Comparison of ENCODE assay signal across 9 cellular contexts in genomic region chr11:102831128-102831708, GRCh38. TPM values are rescaled to one million over a fixed set of nuclear protein-coding genes. Genes with fewer than 3 reads are reported as not detected.
DNase-seq lines count a peak whose midpoint lies in the region; ATAC-seq and TF ChIP-seq lines count a peak whose summit lies in the region.
"Had no signal": no experiment of that assay in that cellular context is flagged by ENCODE, and none has a peak within 500 bp of the region (broad histone marks: within the 10 kb centered on the region; RNA-seq: fewer than 3 reads in every experiment).

No MANE protein-coding gene starts in this region.

- H3K36me3 ChIP-seq in mucosa of descending colon (ENCODE audit: low read depth), result no peaks in the 10 kb centered on the region

- peaks cover 8% of the 10 kb centered on the region for H3K9me3 Mint-ChIP-seq in HFFc6

- H3K4me1 ChIP-seq in mucosa of descending colon (ENCODE audit: low read depth), result no peaks in the 10 kb centered on the region

- peak overlapping the region; percentile 51 for H3K4me3 ChIP-seq in AG09309 (ENCODE audit: control insufficient read depth, low read depth, low read length)
- no peak overlapping the region for H3K4me3 ChIP-seq in mucosa of descending colon

- ATAC-seq in mucosa of descending colon, result peak; percentile 80
- no peak for ATAC-seq in HG03378 (IDR thresholded peaks at IDR 0.05; ENCODE audit: unreplicated experiment)
- ATAC-seq in GM19452 (IDR thresholded peaks at IDR 0.05; ENCODE audit: unreplicated experiment), result no peak

- H3K36me3 Mint-ChIP-seq in HFFc6 (ENCODE audit: low read depth), result peaks cover 5% of the 10 kb centered on the region; the same call in 1 of the 2 replicates

- peak overlapping the region; percentile 93 for H3K4me3 Mint-ChIP-seq in HFFc6

- peaks cover 52% of the 10 kb centered on the region for H3K4me1 Mint-ChIP-seq in HFFc6 (ENCODE audit: low read depth)

- no peaks in the 10 kb centered on the region for H3K9me3 ChIP-seq in mucosa of descending colon

- peak overlapping the region; percentile 84 for H3K27ac Mint-ChIP-seq in HFFc6

- intact Hi-C loops in mucosa of descending colon (cut with DNase I, micrococcal nuclease), result no loop called here

- DNase-seq in AG09309 (ENCODE audit: low read depth) (no peak), HFFc6 (peak; percentile 73), dermis blood vessel endothelial cell (peak; percentile 73), mucosa of descending colon (peak; percentile 63 to 69 (median 64)), T-helper 9 cell (no peak)
- DNase-seq in central memory CD4-positive, alpha-beta T cell, result no peak

- peak; percentile 90 for TF ChIP-seq CTCF in AG09309 (IDR thresholded peaks at IDR 0.05; ENCODE audit: control insufficient read depth, insufficient read depth, low read depth, low read length, missing control alignments)
- TF ChIP-seq CTCF in HFFc6 (IDR thresholded peaks at IDR 0.05), result peak; percentile 92
- no peak for TF ChIP-seq CTCF in mucosa of descending colon (IDR thresholded peaks at IDR 0.05)

- peaks cover 3% of the 10 kb centered on the region for H3K27me3 Mint-ChIP-seq in HFFc6 (ENCODE audit: insufficient read depth)

RNA-seq across cellular contexts. Expression of gene MMP3, which starts 12.2 kb away (rescaled TPM):
- 100 to 1,000 TPM in 1 of 6 experiments, 10 to 100 TPM in 5; 35.4 to 112 (median 42.1) TPM for total RNA-seq in HFFc6 (2021; fragmentation: NEBNext Ultra II Directional; extraction: Animal tissue kit (Norgen Biotek cat#: 25700))
- total RNA-seq in dermis blood vessel endothelial cell (not detected in 2 replicates), mucosa of descending colon (1 to 10 TPM in 1 of 3 donors, under 1 TPM in 1, not detected in 1; 0.47 to 1.3 TPM)
- total RNA-seq: glomerular endothelial cell had no signal

RNA-seq across cellular contexts. Expression of gene MMP1, which starts 33.3 kb away (rescaled TPM):
- 1,000 to 10,000 TPM in 4 of 6 experiments, 100 to 1,000 TPM in 2; 523 to 1,218 (median 1,082) TPM for total RNA-seq in HFFc6 (2021; fragmentation: NEBNext Ultra II Directional; extraction: Animal tissue kit (Norgen Biotek cat#: 25700))
- total RNA-seq in dermis blood vessel endothelial cell (650 and 1,055 TPM in 2 replicates), mucosa of descending colon (under 1 TPM; 0.20 to 0.67 (median 0.47) TPM)

RNA-seq across cellular contexts. Expression of gene MMP12, which starts 43.6 kb away (rescaled TPM):
- total RNA-seq in HFFc6 (2021; fragmentation: NEBNext Ultra II Directional; extraction: Animal tissue kit (Norgen Biotek cat#: 25700)), result 1 to 10 TPM in 1 of 6 experiments, under 1 TPM in 5; 0.20 to 1.2 (median 0.31) TPM
- total RNA-seq in dermis blood vessel endothelial cell (not detected in 2 replicates), mucosa of descending colon (10 to 100 TPM in 1 of 3 donors, 1 to 10 TPM in 2; 2.7 to 17.5 (median 5.4) TPM)
- total RNA-seq: glomerular endothelial cell had no signal

RNA-seq across cellular contexts. Expression of gene MMP10, which starts 50.8 kb away (rescaled TPM):
- total RNA-seq in HFFc6 (2021; fragmentation: NEBNext Ultra II Directional; extraction: Animal tissue kit (Norgen Biotek cat#: 25700)), result 1 to 10 TPM in 4 of 6 experiments, under 1 TPM in 2; 0.33 to 3.9 (median 1.1) TPM
- total RNA-seq in dermis blood vessel endothelial cell (5.0 and 7.3 TPM in 2 replicates), mucosa of descending colon (under 1 TPM in 1 of 3 donors, not detected in 2; 0.16 TPM)

Comparison
In these comparisons a context has a peak if more than half of its experiments do, and no peak if none do; other contexts are left out.
1. DNase-seq: peak in HFFc6 (single experiment), dermis blood vessel endothelial cell (single experiment) and mucosa of descending colon (3 of 3); none in AG09309 (single experiment), T-helper 9 cell (single experiment) and central memory CD4-positive, alpha-beta T cell (single experiment).
2. RNA of gene MMP3, which starts 12.2 kb away (total RNA-seq): 35.4 to 112 TPM in HFFc6; 0.47 to 1.3 TPM in mucosa of descending colon and not detected in dermis blood vessel endothelial cell; every median in the first group is over 10 times any median in the second.
3. RNA of gene MMP1, which starts 33.3 kb away (total RNA-seq): 523 to 1,218 TPM in HFFc6 and 650 to 1,055 TPM in dermis blood vessel endothelial cell; 0.20 to 0.67 TPM in mucosa of descending colon; every median in the first group is over 100 times any median in the second.